Comparison of ENCODE assay signal across 8 cellular contexts in the genomic region with DNA sequence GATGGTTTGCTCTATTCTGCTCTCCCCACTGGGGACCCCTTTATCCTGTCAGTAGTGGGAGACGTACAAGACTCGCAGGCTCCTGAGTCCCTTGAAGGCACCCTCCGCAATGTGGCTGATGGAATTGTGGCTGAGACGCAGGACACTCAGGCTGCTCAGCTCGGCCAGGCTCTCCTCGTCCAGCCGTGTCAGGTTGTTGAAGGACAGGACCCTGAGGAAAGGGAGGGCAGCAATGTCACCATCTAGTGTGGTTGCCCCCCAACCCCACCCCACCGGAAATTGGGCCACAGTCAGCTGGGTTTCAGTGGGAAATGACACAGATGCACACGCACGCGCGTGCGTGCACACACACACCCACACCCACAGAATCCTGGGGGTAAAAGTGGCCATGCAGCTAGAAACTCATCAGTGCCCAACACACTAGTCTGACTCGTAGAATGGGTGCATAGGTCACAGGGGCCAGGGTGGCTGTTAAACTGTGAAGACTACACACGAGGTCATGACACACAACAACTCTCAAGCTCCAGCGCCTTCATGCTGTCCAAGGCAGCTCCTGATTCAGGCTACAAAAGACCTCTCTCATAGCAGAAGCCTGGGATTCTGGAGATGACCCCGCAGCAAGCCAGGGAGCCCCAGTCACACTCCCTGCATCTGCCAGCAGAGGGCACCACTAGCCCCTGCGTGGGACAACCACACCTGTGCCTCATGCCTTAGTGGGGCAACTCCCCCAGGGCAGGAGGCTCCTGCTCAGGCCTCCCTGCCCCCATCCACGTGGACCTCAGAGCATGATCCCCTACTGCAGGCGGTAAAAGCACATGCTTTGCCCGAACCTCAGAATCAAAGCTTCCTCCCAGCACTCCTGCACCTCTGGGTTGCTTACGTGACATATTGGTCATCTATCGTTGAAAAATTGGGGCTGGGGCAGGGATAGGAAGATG.
A peak's percentile ranks its signal among the peaks of the same experiment; 100 is the strongest.
DNase-seq lines count a peak whose midpoint lies in the region; ATAC-seq and TF ChIP-seq lines count a peak whose summit lies in the region.

No MANE protein-coding gene starts in this region.

- H3K9ac ChIP-seq in mammary epithelial cell (ENCODE audit: insufficient read depth, low read length), result no peak overlapping the region

- no peak overlapping the region for H3K27ac Mint-ChIP-seq in CD8-positive, alpha-beta T cell
- H3K27ac Mint-ChIP-seq in activated B cell treated with CpG ODN at 0.5 μM for 24 hours, result no peak overlapping the region

- intact Hi-C loops in CD8-positive, alpha-beta T cell (cut with DNase I, micrococcal nuclease), result loop anchor here (1.0 to 5.0 kb wide), 4 partner anchors 93 to 409 kb away; a partner anchor contains a TSS
- intact Hi-C loops in activated B cell treated with CpG ODN at 0.5 μM for 24 hours (cut with micrococcal nuclease) (loop anchor here (1.0 kb wide), 4 partner anchors 94 to 409 kb away; a partner anchor contains a TSS), mammary epithelial cell (cut with micrococcal nuclease) (loop anchor here (1.0 to 2.0 kb wide), 4 partner anchors 93 to 409 kb away; a partner anchor contains a TSS)

- ATAC-seq in CD8-positive, alpha-beta T cell, result peak; percentile 86
- ATAC-seq in HG03558 (IDR thresholded peaks at IDR 0.05; ENCODE audit: extremely low read depth, unreplicated experiment), result peak; percentile 81
- ATAC-seq in activated B cell treated with CpG ODN at 0.5 μM for 24 hours (ENCODE audit: low read depth), result peak; percentile 93
- no peak for ATAC-seq in HG03571 (IDR thresholded peaks at IDR 0.05; ENCODE audit: unreplicated experiment)

- H3K36me3 Mint-ChIP-seq in CD8-positive, alpha-beta T cell, result peaks cover 61% of the 10 kb centered on the region
- no peaks in the 10 kb centered on the region for H3K36me3 Mint-ChIP-seq in activated B cell treated with CpG ODN at 0.5 μM for 24 hours (ENCODE audit: low read depth)

- no peaks in the 10 kb centered on the region for H3K27me3 ChIP-seq in CD8-positive, alpha-beta T cell (ENCODE audit: insufficient read depth, low read length)
- H3K27me3 ChIP-seq in mammary epithelial cell (ENCODE audit: insufficient read depth, low read length) (no peaks in the 10 kb centered on the region), layer of hippocampus (ENCODE audit: control insufficient read depth, insufficient read depth, low read length) (no peaks in the 10 kb centered on the region)

- in situ Hi-C loops in mammary epithelial cell (cut with MboI; ENCODE audit: low sequenced_read_pairs in 2 of 2), result loop anchor here (5.0 to 10.0 kb wide), 2 partner anchors 407 to 415 kb away; no protein-coding TSS in a partner anchor

- POLR2A ChIA-PET in CD8-positive, alpha-beta T cell (lab: Charles Lee), result interaction anchor here (0.9 to 1.0 kb wide), 2 partner anchors 92 to 403 kb away, joined by 3 to 4 read pairs; no protein-coding TSS in a partner anchor
- POLR2A ChIA-PET in activated B cell treated with CpG ODN at 0.5 μM for 24 hours (lab: Charles Lee), result interaction anchor here (0.7 to 1.5 kb wide), 3 partner anchors 24 to 530 kb away, joined by 3 to 5 read pairs (median 3); a partner anchor contains a TSS

- peak; percentile 78 for TF ChIP-seq CTCF in CD8-positive, alpha-beta T cell (IDR thresholded peaks at IDR 0.05)
- TF ChIP-seq CTCF in activated B cell treated with CpG ODN at 0.5 μM for 24 hours (IDR thresholded peaks at IDR 0.05), result peak; percentile 24
- peak; percentile 85 to 96 for TF ChIP-seq CTCF in mammary epithelial cell (conservative IDR thresholded peaks at IDR 0.05 in 1 of 2, IDR thresholded peaks at IDR 0.05 in 1 of 2; ENCODE audit: extremely low read depth in 1 of 2, insufficient read depth in 1 of 2, low read depth in 1 of 2, low read length in 2 of 2)

- H2AFZ ChIP-seq in mammary epithelial cell (ENCODE audit: low read depth, low read length), result no peak overlapping the region

- no peak overlapping the region for H3K4me3 Mint-ChIP-seq in CD8-positive, alpha-beta T cell
- no peak overlapping the region for H3K4me3 Mint-ChIP-seq in activated B cell treated with CpG ODN at 0.5 μM for 24 hours

- no peaks in the 10 kb centered on the region for H3K9me3 Mint-ChIP-seq in CD8-positive, alpha-beta T cell
- no peaks in the 10 kb centered on the region for H3K9me3 Mint-ChIP-seq in activated B cell treated with CpG ODN at 0.5 μM for 24 hours

- H3K36me3 ChIP-seq in CD8-positive, alpha-beta T cell (ENCODE audit: insufficient read depth, low read length), result no peaks in the 10 kb centered on the region
- no peaks in the 10 kb centered on the region for H3K36me3 ChIP-seq in mammary epithelial cell (ENCODE audit: insufficient read depth, low read length)

- H3K4me2 ChIP-seq in mammary epithelial cell (ENCODE audit: insufficient read depth, low read depth, low read length), result no peak overlapping the region

- no peak overlapping the region for H3K4me3 ChIP-seq in CD8-positive, alpha-beta T cell (ENCODE audit: low read depth, low read length)
- no peak overlapping the region for H3K4me3 ChIP-seq in mammary epithelial cell (replicated peaks in 1 of 3; ENCODE audit: insufficient read depth in 1 of 3, low read depth in 2 of 3, low read length in 3 of 3)

- H4K20me1 ChIP-seq in mammary epithelial cell (ENCODE audit: insufficient read depth, low read length), result no peaks in the 10 kb centered on the region

- H3K27me3 Mint-ChIP-seq in CD8-positive, alpha-beta T cell (ENCODE audit: low read depth), result no peaks in the 10 kb centered on the region
- H3K27me3 Mint-ChIP-seq in activated B cell treated with CpG ODN at 0.5 μM for 24 hours, result no peaks in the 10 kb centered on the region

- dilution Hi-C loops in mammary epithelial cell (cut with HindIII; ENCODE audit: low sequenced_read_pairs), result loop anchor here (5.0 kb wide), 2 partner anchors 85 to 410 kb away; no protein-coding TSS in a partner anchor

- DNase-seq in CD8-positive, alpha-beta T cell, result peak; percentile 55 to 84 (median 69)
- DNase-seq in GM19240 (ENCODE audit: insufficient read length, low spot score), result peak; percentile 88
- DNase-seq in activated B cell treated with CpG ODN at 0.5 μM for 24 hours, result peak; percentile 66
- DNase-seq in mammary epithelial cell, result peak; percentile 34
- peak; percentile 57 to 77 for DNase-seq in stimulated activated CD4-positive, alpha-beta T cell treated with anti-CD3 and anti-CD28 coated beads, Interleukin-4, amount 100 ng/mL, for 48 hours (ENCODE audit: low read depth in 2 of 2)

- no peaks in the 10 kb centered on the region for H3K79me2 ChIP-seq in mammary epithelial cell (ENCODE audit: insufficient read depth, low read length)

- no TSS peak for BruUV-seq in mammary epithelial cell (replicated peaks; lab: Mats Ljungman, UMichigan)

- no peak overlapping the region for H3K27ac ChIP-seq in CD8-positive, alpha-beta T cell (ENCODE audit: low read depth, low read length)
- H3K27ac ChIP-seq in mammary epithelial cell (ENCODE audit: insufficient read depth, low read depth, low read length), result no peak overlapping the region
- peak overlapping the region; percentile 13 for H3K27ac ChIP-seq in layer of hippocampus (ENCODE audit: low read depth, low read length)

- no peaks in the 10 kb centered on the region for H3K4me1 Mint-ChIP-seq in CD8-positive, alpha-beta T cell (ENCODE audit: low read depth)
- H3K4me1 Mint-ChIP-seq in activated B cell treated with CpG ODN at 0.5 μM for 24 hours, result peaks cover 5% of the 10 kb centered on the region

- 66% methylated on average over 23 of the region's 23 CpGs for WGBS in mammary epithelial cell (ENCODE audit: low coverage, missing lambda C conversion rate)

- H3K9me3 ChIP-seq in CD8-positive, alpha-beta T cell (ENCODE audit: low read length), result no peaks in the 10 kb centered on the region
- H3K9me3 ChIP-seq in mammary epithelial cell (replicated peaks; ENCODE audit: insufficient read depth, low read length), result no peaks in the 10 kb centered on the region

- CTCF ChIA-PET in CD8-positive, alpha-beta T cell (lab: Charles Lee), result interaction anchor here (0.6 to 8.4 kb wide), 60 partner anchors 9 to 414 kb away, joined by 3 to 134 read pairs (median 5); no protein-coding TSS in a partner anchor
- CTCF ChIA-PET in activated B cell treated with CpG ODN at 0.5 μM for 24 hours (lab: Charles Lee), result interaction anchor here (0.8 to 8.3 kb wide), 18 partner anchors 11 to 414 kb away, joined by 3 to 68 read pairs (median 4); no protein-coding TSS in a partner anchor
- CTCF ChIA-PET in mammary epithelial cell (lab: Charles Lee; ENCODE audit: low non-redundant PET), result interaction anchor here (0.7 kb wide), 1 partner anchor 130 kb away, joined by 3 read pairs; no protein-coding TSS in a partner anchor

- no peaks in the 10 kb centered on the region for H3K4me1 ChIP-seq in CD8-positive, alpha-beta T cell (ENCODE audit: insufficient read depth, low read length)
- no peaks in the 10 kb centered on the region for H3K4me1 ChIP-seq in mammary epithelial cell (ENCODE audit: insufficient read depth, low read length)

Comparison
In these comparisons a context has a peak if more than half of its experiments do, and no peak if none do; other contexts are left out.
1. DNase-seq: peak in every context shown above with its lines; median percentile 88 in GM19240; 69 in CD8-positive, alpha-beta T cell; 67 in stimulated activated CD4-positive, alpha-beta T cell treated with anti-CD3 and anti-CD28 coated beads, Interleukin-4, amount 100 ng/mL, for 48 hours; 66 in activated B cell treated with CpG ODN at 0.5 μM for 24 hours; 34 in mammary epithelial cell.
2. CTCF ChIP-seq: peak in every context shown above with its lines; median percentile 90 in mammary epithelial cell; 78 in CD8-positive, alpha-beta T cell; 24 in activated B cell treated with CpG ODN at 0.5 μM for 24 hours.